In the genomic region with DNA sequence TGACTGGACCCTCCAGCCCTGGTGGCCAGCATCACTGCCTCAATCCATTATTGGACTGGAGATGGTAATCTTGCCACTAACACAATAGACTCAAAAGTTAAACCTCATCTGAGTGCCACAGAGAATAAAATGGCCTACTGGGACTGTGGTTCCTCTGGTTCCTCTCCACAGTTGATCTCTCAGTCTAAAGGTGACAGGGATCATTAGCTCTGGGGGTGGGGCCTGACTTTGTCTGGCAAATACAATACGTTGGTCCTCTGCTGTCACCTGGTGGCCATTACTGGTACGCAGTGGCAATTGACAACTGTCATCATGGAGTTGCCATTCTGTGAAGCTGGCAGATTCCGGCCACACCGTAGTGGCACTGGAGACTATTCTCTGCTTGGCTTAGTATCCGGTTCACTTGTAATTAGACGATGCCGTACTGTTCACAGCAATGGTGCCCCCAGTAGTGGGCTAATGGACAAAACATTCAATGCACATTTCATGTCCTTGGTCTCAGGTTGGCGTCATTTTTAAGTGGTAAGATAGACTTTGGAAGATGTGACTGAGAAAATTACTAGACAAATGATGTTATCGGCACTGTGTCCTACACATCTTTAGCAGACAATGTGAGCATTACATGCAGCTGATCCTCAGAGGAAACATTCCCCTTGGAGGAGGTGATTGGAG, we compare ENCODE assay signal across 8 cellular contexts. TPM values are rescaled to one million over a fixed set of nuclear protein-coding genes. Genes with fewer than 3 reads are reported as not detected.
DNase-seq lines count a peak whose midpoint lies in the region; ATAC-seq, FAIRE-seq and TF ChIP-seq lines count a peak whose summit lies in the region.

No MANE protein-coding gene starts in this region.

- no peak for TF ChIP-seq EP300 in A549 (IDR thresholded peaks at IDR 0.05)

- H3K4me3 Mint-ChIP-seq in brain, result no peak overlapping the region

- FAIRE-seq in A549 (lab: Jason Lieb, UNC), result peak; percentile 13

- H3K4me1 ChIP-seq in A549, result peaks cover 5% of the 10 kb centered on the region

- H3K4me3 ChIP-seq in A549, result no peak overlapping the region

- no peak overlapping the region for H3K27ac Mint-ChIP-seq in brain

- CTCF ChIA-PET in A549 (lab: Yijun Ruan, JAX), result interaction anchor here (0.5 to 5.2 kb wide), 57 partner anchors 9 to 477 kb away, joined by 3 to 188 read pairs (median 6); a partner anchor contains a TSS

- peak overlapping the region; percentile 1; the same call in 1 of the 3 replicates for H3K4me2 ChIP-seq in A549

- DNase-seq in A549 (ENCODE audit: low read depth in 1 of 2, low spot score in 1 of 2) (peak; percentile 72 to 77), NCI-H2081 (lab: John Stamatoyannopoulos, UW) (peak; percentile 75 to 83), UCSD-AML1 (lab: John Stamatoyannopoulos, UW; ENCODE audit: unreplicated experiment) (peak; percentile 55), iPS-NIHi7 (ENCODE audit: extremely low spot score) (peak; percentile 87)
- peak; percentile 37 to 70 for DNase-seq in stimulated activated CD4-positive, alpha-beta T cell treated with anti-CD3 and anti-CD28 coated beads, Interleukin-1b, Interleukin-23, amount 100 ng/mL, for 1 hour (ENCODE audit: low read depth in 2 of 2)

- peaks cover 3% of the 10 kb centered on the region for H3K27me3 Mint-ChIP-seq in brain

- H3K4me1 Mint-ChIP-seq in brain, result no peaks in the 10 kb centered on the region

- TF ChIP-seq CTCF in A549 (IDR thresholded peaks at IDR 0.05) (peak; percentile 92), brain (conservative IDR thresholded peaks at IDR 0.05) (peak; percentile 77 to 89)

- no peak for TF ChIP-seq POLR2A in A549 (IDR thresholded peaks at IDR 0.05; ENCODE audit: low read length)

- no peaks in the 10 kb centered on the region for H3K36me3 Mint-ChIP-seq in brain

- H3K9me3 Mint-ChIP-seq in brain, result peaks cover 8 to 21% (median 18%) of the 10 kb centered on the region in 5 experiments

- ATAC-seq in A549 (peak; percentile 94 to 96), GM18519 (IDR thresholded peaks at IDR 0.05; ENCODE audit: low FRiP score, unreplicated experiment) (peak; percentile 87), HG03025 (IDR thresholded peaks at IDR 0.05; ENCODE audit: low FRiP score, unreplicated experiment) (peak; percentile 98)

- POLR2A ChIA-PET in A549 (lab: Yijun Ruan, JAX), result interaction anchor here (1.1 kb wide), 1 partner anchor 151 kb away, joined by 4 read pairs; no protein-coding TSS in a partner anchor

- TF ChIP-seq RAD21 in A549 (conservative IDR thresholded peaks at IDR 0.05 in 1 of 2, IDR thresholded peaks at IDR 0.05 in 1 of 2), result peak; percentile 97 to 99

- H3K27ac ChIP-seq in A549, result peak overlapping the region; percentile 19 to 57; a peak in 3 of 6 replicates

- 37% methylated on average over 7 of the region's 9 CpGs for whole genome bisulfite sequencing in A549 (ENCODE audit: missing lambda C conversion rate)

- H3K9me3 ChIP-seq in A549, result no peaks in the 10 kb centered on the region

TF ChIP-seq in A549, 52 proteins besides CTCF, POLR2A, EP300 and RAD21:
- TF ChIP-seq SMC3 (IDR thresholded peaks at IDR 0.05), result peak; percentile 99
- peak; percentile 42 for TF ChIP-seq MAFK (IDR thresholded peaks at IDR 0.05; ENCODE audit: partially characterized antibody)
- TF ChIP-seq POLR2AphosphoS2 (conservative IDR thresholded peaks at IDR 0.05; ENCODE audit: low read length), result no peak

RNA-seq across cellular contexts. Expression of a gene that starts 6.7 kb away (rescaled TPM):
- not detected in 2 replicates for polyA plus RNA-seq in A549 (2011; rRNA removed)
- polyA plus RNA-seq in A549 (2012; cell fraction: cytosol; rRNA removed), result 0.03 TPM in 2 replicates
- polyA plus RNA-seq in A549 (2012; cell fraction: nucleus; rRNA removed), result not detected in 2 replicates
- not detected in 3 replicates for polyA plus RNA-seq in A549 (2017; fragmentation: RNase III; extraction: RNeasy Plus Mini Kit Qiagen cat#74134 plus additional on column Dnase treatment)
- polyA minus RNA-seq in A549 (2011; rRNA and poly(A)+ RNA removed), result not detected in 2 replicates
- 0.78 TPM for polyA plus RNA-seq in brain (ENCODE audit: insufficient read depth, low read depth, low replicate concordance)

RNA-seq across cellular contexts. Expression of a gene that starts 17.8 kb away (rescaled TPM):
- polyA plus RNA-seq in A549 (2011; rRNA removed), result 1.1 and 1.3 TPM in 2 replicates
- 1.3 TPM in 2 replicates for polyA plus RNA-seq in A549 (2012; cell fraction: cytosol; rRNA removed)
- 0.99 and 1.1 TPM in 2 replicates for polyA plus RNA-seq in A549 (2012; cell fraction: nucleus; rRNA removed)
- 3.0 to 4.1 TPM (median 4.0 TPM) in 3 replicates for polyA plus RNA-seq in A549 (2017; fragmentation: RNase III; extraction: RNeasy Plus Mini Kit Qiagen cat#74134 plus additional on column Dnase treatment)
- 0.29 and 0.49 TPM in 2 replicates for polyA minus RNA-seq in A549 (2011; rRNA and poly(A)+ RNA removed)
- polyA plus RNA-seq in brain (ENCODE audit: insufficient read depth, low read depth, low replicate concordance), result not detected
